28 cellular contexts compared by ENCODE assay signal in genomic region chr15:83243634-83244033, GRCh38. TPM values are rescaled to one million over a fixed set of nuclear protein-coding genes. Genes with fewer than 3 reads are reported as not detected.
A peak's percentile ranks its signal among the peaks of the same experiment; 100 is the strongest.
DNase-seq lines count a peak whose midpoint lies in the region; ATAC-seq, FAIRE-seq and TF ChIP-seq lines count a peak whose summit lies in the region.
"Had no signal": no experiment of that assay in that cellular context is flagged by ENCODE, and none has a peak within 500 bp of the region (broad histone marks: within the 10 kb centered on the region; RNA-seq: fewer than 3 reads in every experiment).

No MANE protein-coding gene starts in this region.

- no peak overlapping the region for H3K4me3 ChIP-seq in BLaER1 treated with 17β-estradiol and CSF1 and Interleukin-3, amounts not matched to agents 10 nM and 100 nM
- H3K4me3 ChIP-seq in neural progenitor cell (no peak overlapping the region), foreskin fibroblast (ENCODE audit: low read depth in 1 of 2, low read length in 2 of 2) (no peak overlapping the region), mesenchymal stem cell (ENCODE audit: insufficient read depth in 1 of 2, low read depth in 1 of 2, low read length in 2 of 2) (no peak overlapping the region)
- H3K4me3 ChIP-seq: PC-9 had no signal

- no peak overlapping the region for H2BK120ac ChIP-seq in mesenchymal stem cell (ENCODE audit: low read depth, low read length)

- no peak overlapping the region for H4K91ac ChIP-seq in mesenchymal stem cell (ENCODE audit: low read length)

- ATAC-seq in GM18511 (IDR thresholded peaks at IDR 0.05; ENCODE audit: unreplicated experiment), result no peak
- ATAC-seq in activated naive CD4-positive, alpha-beta T cell treated with anti-CD3 and anti-CD28 coated beads, Interleukin-2, amount 50 U/mL, for 72 hours, result no peak
- ATAC-seq: HCT116 had no signal

- peaks cover 1% of the 10 kb centered on the region for H3F3A ChIP-seq in neural progenitor cell (ENCODE audit: low read depth)

- peaks cover 10 to 24% (median 19%) of the 10 kb centered on the region in 11 experiments for H3K9me3 ChIP-seq in BLaER1 treated with 17β-estradiol and CSF1 and Interleukin-3, amounts not matched to agents 10 nM and 100 nM (replicated peaks in 1 of 11)
- H3K9me3 ChIP-seq in neural progenitor cell (ENCODE audit: low read depth), result no peaks in the 10 kb centered on the region
- peaks cover 8% of the 10 kb centered on the region for H3K9me3 ChIP-seq in mesenchymal stem cell (ENCODE audit: control insufficient read depth, low read length)

- no peaks in the 10 kb centered on the region for H3K36me3 Mint-ChIP-seq in neural progenitor cell
- no peaks in the 10 kb centered on the region for H3K36me3 Mint-ChIP-seq in activated naive CD4-positive, alpha-beta T cell treated with anti-CD3 and anti-CD28 coated beads, Interleukin-2, amount 50 U/mL, for 72 hours
- H3K36me3 Mint-ChIP-seq: CD14-positive monocyte; CD8-positive, alpha-beta memory T cell had no signal

- H3K36me3 ChIP-seq in BLaER1 treated with 17β-estradiol and CSF1 and Interleukin-3, amounts not matched to agents 10 nM and 100 nM, result no peaks in the 10 kb centered on the region
- H3K36me3 ChIP-seq in neural progenitor cell (no peaks in the 10 kb centered on the region), mesenchymal stem cell (ENCODE audit: control insufficient read depth in 1 of 2, insufficient read depth in 2 of 2, low read depth in 1 of 2, low read length in 2 of 2) (no peaks in the 10 kb centered on the region)

- no peak for TF ChIP-seq CTCF in neural progenitor cell (IDR thresholded peaks at IDR 0.05)
- TF ChIP-seq CTCF in foreskin fibroblast (IDR thresholded peaks at IDR 0.05; ENCODE audit: low read depth, low read length), result no peak

- H3K9ac ChIP-seq in BLaER1 treated with 17β-estradiol and CSF1 and Interleukin-3, amounts not matched to agents 10 nM and 100 nM, result no peak overlapping the region
- H3K9ac ChIP-seq in neural progenitor cell (no peak overlapping the region), mesenchymal stem cell (ENCODE audit: low read length) (no peak overlapping the region)
- H3K9ac ChIP-seq: KMS-11 had no signal

- H3K79me2 ChIP-seq in neural progenitor cell (ENCODE audit: low read depth), result no peaks in the 10 kb centered on the region

- H3K4me2 ChIP-seq in BLaER1 treated with 17β-estradiol and CSF1 and Interleukin-3, amounts not matched to agents 10 nM and 100 nM, result peak overlapping the region in 7 of 11 experiments; percentile 5 to 34 (median 29); a peak in 8 of 22 replicates
- no peak overlapping the region for H3K4me2 ChIP-seq in neural progenitor cell
- no peak overlapping the region for H3K4me2 ChIP-seq in mesenchymal stem cell (ENCODE audit: low read length, poor library complexity, severe bottlenecking)
- H3K4me2 ChIP-seq: KMS-11, PC-9 had no signal

- no peak overlapping the region for H2BK15ac ChIP-seq in mesenchymal stem cell (ENCODE audit: low read depth, poor library complexity, severe bottlenecking)

- peak; percentile 76 for DNase-seq in RCC 7860 (ENCODE audit: low spot score)
- peak; percentile 86 for DNase-seq in glomerular visceral epithelial cell (ENCODE audit: extremely low spot score)
- DNase-seq in neural progenitor cell (ENCODE audit: low spot score), result no peak
- DNase-seq in foreskin fibroblast, result no peak
- DNase-seq in mesenchymal stem cell, result no peak
- no peak for DNase-seq in activated naive CD4-positive, alpha-beta T cell treated with anti-CD3 and anti-CD28 coated beads, Interleukin-2, amount 50 U/mL, for 72 hours (ENCODE audit: low spot score in 2 of 2)
- DNase-seq: AML-193; Calu3; CD8-positive, alpha-beta memory T cell; IMR-90; MM.1S; NCI-H1417; NCI-H1694; NCI-H2029 treated with DMSO at 0.1 percent for 48 hours; NCI-H446 treated with DMSO at 0.1 percent for 48 hours; NCI-H526 treated with DMSO at 0.1 percent for 48 hours; PC-9; SHP77 had no signal

- no peak overlapping the region for H3K4ac ChIP-seq in mesenchymal stem cell (ENCODE audit: low read depth in 1 of 2, low read length in 2 of 2)

- peaks cover 12% of the 10 kb centered on the region for H3K9me3 Mint-ChIP-seq in neural progenitor cell
- peaks cover 0 to 3% of the 10 kb centered on the region in 2 donors for H3K9me3 Mint-ChIP-seq in activated naive CD4-positive, alpha-beta T cell treated with anti-CD3 and anti-CD28 coated beads, Interleukin-2, amount 50 U/mL, for 72 hours

- no peak overlapping the region for H3K27ac Mint-ChIP-seq in neural progenitor cell
- no peak overlapping the region for H3K27ac Mint-ChIP-seq in activated naive CD4-positive, alpha-beta T cell treated with anti-CD3 and anti-CD28 coated beads, Interleukin-2, amount 50 U/mL, for 72 hours
- H3K27ac Mint-ChIP-seq: CD14-positive monocyte; CD8-positive, alpha-beta memory T cell had no signal

- H2AFZ ChIP-seq in neural progenitor cell (replicated peaks) (peak overlapping the region; percentile 9), mesenchymal stem cell (ENCODE audit: low read depth, low read length) (no peak overlapping the region)
- H2AFZ ChIP-seq: PC-9 had no signal

- no peak overlapping the region for H2BK12ac ChIP-seq in mesenchymal stem cell (ENCODE audit: low read length in 2 of 2)

- H4K8ac ChIP-seq in mesenchymal stem cell (ENCODE audit: low read length), result no peak overlapping the region

- no peak overlapping the region for H3K4me3 Mint-ChIP-seq in neural progenitor cell
- H3K4me3 Mint-ChIP-seq: CD14-positive monocyte; CD8-positive, alpha-beta memory T cell had no signal

- no peak overlapping the region for H3K23ac ChIP-seq in mesenchymal stem cell (ENCODE audit: low read length in 2 of 2)

- no peak overlapping the region for H3K27ac ChIP-seq in BLaER1 treated with 17β-estradiol and CSF1 and Interleukin-3, amounts not matched to agents 10 nM and 100 nM
- H3K27ac ChIP-seq in neural progenitor cell (no peak overlapping the region), mesenchymal stem cell (ENCODE audit: low read length, poor library complexity, severe bottlenecking) (no peak overlapping the region)
- H3K27ac ChIP-seq: KMS-11, PC-9, RWPE1 had no signal

- H3K27me3 ChIP-seq in BLaER1 treated with 17β-estradiol and CSF1 and Interleukin-3, amounts not matched to agents 10 nM and 100 nM, result no peaks in the 10 kb centered on the region
- H3K27me3 ChIP-seq in neural progenitor cell, result peaks cover 22% of the 10 kb centered on the region
- peaks cover 0 to 36% of the 10 kb centered on the region in 2 experiments for H3K27me3 ChIP-seq in mesenchymal stem cell (ENCODE audit: control insufficient read depth in 1 of 2, insufficient read depth in 1 of 2, low read length in 2 of 2)

- 63% methylated on average over 8 of the region's 8 CpGs for whole genome bisulfite sequencing in mesenchymal stem cell

- FAIRE-seq in RCC 7860 (lab: Jason Lieb, UNC), result peak; percentile 91
- FAIRE-seq: A204.1 had no signal

- no peak overlapping the region for H2BK5ac ChIP-seq in mesenchymal stem cell (ENCODE audit: low read depth, low read length, poor library complexity, severe bottlenecking)

- H3K27me3 Mint-ChIP-seq in neural progenitor cell (ENCODE audit: insufficient read depth, low read depth), result no peaks in the 10 kb centered on the region

- no peaks in the 10 kb centered on the region for H3K79me1 ChIP-seq in mesenchymal stem cell (replicated peaks; ENCODE audit: low read length, poor library complexity, severe bottlenecking)

- H3K4me1 ChIP-seq in BLaER1 treated with 17β-estradiol and CSF1 and Interleukin-3, amounts not matched to agents 10 nM and 100 nM, result peaks cover 0 to 6% (median 5%) of the 10 kb centered on the region in 10 experiments; a peak in 8 of 20 replicates
- H3K4me1 ChIP-seq in neural progenitor cell (peaks cover 5% of the 10 kb centered on the region), mesenchymal stem cell (ENCODE audit: control insufficient read depth, insufficient read depth, low read depth, low read length) (no peaks in the 10 kb centered on the region)

- no peak overlapping the region for H2AK5ac ChIP-seq in mesenchymal stem cell (ENCODE audit: low read length, severe bottlenecking)

- no peak overlapping the region for H3K14ac ChIP-seq in mesenchymal stem cell (ENCODE audit: low read length in 2 of 2)

- peaks cover under 1% of the 10 kb centered on the region for H3K4me1 Mint-ChIP-seq in neural progenitor cell
- H3K4me1 Mint-ChIP-seq: CD14-positive monocyte; CD8-positive, alpha-beta memory T cell had no signal

- H3K18ac ChIP-seq in mesenchymal stem cell (ENCODE audit: low read depth in 1 of 2, low read length in 2 of 2), result no peak overlapping the region

- H4K20me1 ChIP-seq in BLaER1 treated with 17β-estradiol and CSF1 and Interleukin-3, amounts not matched to agents 10 nM and 100 nM, result no peaks in the 10 kb centered on the region
- no peaks in the 10 kb centered on the region for H4K20me1 ChIP-seq in neural progenitor cell (ENCODE audit: low read depth)

RNA-seq across cellular contexts. Expression of gene HDGFL3, which starts 36.0 kb away (rescaled TPM):
- total RNA-seq in neural progenitor cell (ENCODE audit: low replicate concordance), result 92.0 and 231 TPM in 2 replicates
- polyA plus RNA-seq in mesenchymal stem cell (2013, experiment 1 of 2), result 73.3 TPM
- 72.7 TPM for polyA plus RNA-seq in mesenchymal stem cell (2013, experiment 2 of 2)
- 10 to 100 TPM; 10.9 to 26.3 TPM for total RNA-seq in activated naive CD4-positive, alpha-beta T cell treated with anti-CD3 and anti-CD28 coated beads, Interleukin-2, amount 50 U/mL, for 72 hours

RNA-seq across cellular contexts. Expression of gene BNC1, which starts 40.8 kb away (rescaled TPM):
- total RNA-seq in neural progenitor cell (ENCODE audit: low replicate concordance), result not detected in 2 replicates
- 2.7 TPM for polyA plus RNA-seq in mesenchymal stem cell (2013, experiment 1 of 2)
- polyA plus RNA-seq in mesenchymal stem cell (2013, experiment 2 of 2), result 2.7 TPM
- total RNA-seq in activated naive CD4-positive, alpha-beta T cell treated with anti-CD3 and anti-CD28 coated beads, Interleukin-2, amount 50 U/mL, for 72 hours, result not detected
- total RNA-seq: Calu3; CD8-positive, alpha-beta memory T cell; G401; H4; SK-MEL-5 had no signal
- polyA plus RNA-seq: CD14-positive monocyte; CD8-positive, alpha-beta memory T cell had no signal

Comparison
In these comparisons a context has a peak if more than half of its experiments do, and no peak if none do; other contexts are left out.
1. H3K4me2 ChIP-seq: peak in BLaER1 treated with 17β-estradiol and CSF1 and Interleukin-3, amounts not matched to agents 10 nM and 100 nM (7 of 11); none in neural progenitor cell (single experiment) and mesenchymal stem cell (single experiment).
2. DNase-seq: peak in RCC 7860 (single experiment) and glomerular visceral epithelial cell (single experiment); none in neural progenitor cell (single experiment), foreskin fibroblast (0 of 2), mesenchymal stem cell (single experiment) and activated naive CD4-positive, alpha-beta T cell treated with anti-CD3 and anti-CD28 coated beads, Interleukin-2, amount 50 U/mL, for 72 hours (0 of 2).